1 cellular context compared by ENCODE assay signal in the genomic region with DNA sequence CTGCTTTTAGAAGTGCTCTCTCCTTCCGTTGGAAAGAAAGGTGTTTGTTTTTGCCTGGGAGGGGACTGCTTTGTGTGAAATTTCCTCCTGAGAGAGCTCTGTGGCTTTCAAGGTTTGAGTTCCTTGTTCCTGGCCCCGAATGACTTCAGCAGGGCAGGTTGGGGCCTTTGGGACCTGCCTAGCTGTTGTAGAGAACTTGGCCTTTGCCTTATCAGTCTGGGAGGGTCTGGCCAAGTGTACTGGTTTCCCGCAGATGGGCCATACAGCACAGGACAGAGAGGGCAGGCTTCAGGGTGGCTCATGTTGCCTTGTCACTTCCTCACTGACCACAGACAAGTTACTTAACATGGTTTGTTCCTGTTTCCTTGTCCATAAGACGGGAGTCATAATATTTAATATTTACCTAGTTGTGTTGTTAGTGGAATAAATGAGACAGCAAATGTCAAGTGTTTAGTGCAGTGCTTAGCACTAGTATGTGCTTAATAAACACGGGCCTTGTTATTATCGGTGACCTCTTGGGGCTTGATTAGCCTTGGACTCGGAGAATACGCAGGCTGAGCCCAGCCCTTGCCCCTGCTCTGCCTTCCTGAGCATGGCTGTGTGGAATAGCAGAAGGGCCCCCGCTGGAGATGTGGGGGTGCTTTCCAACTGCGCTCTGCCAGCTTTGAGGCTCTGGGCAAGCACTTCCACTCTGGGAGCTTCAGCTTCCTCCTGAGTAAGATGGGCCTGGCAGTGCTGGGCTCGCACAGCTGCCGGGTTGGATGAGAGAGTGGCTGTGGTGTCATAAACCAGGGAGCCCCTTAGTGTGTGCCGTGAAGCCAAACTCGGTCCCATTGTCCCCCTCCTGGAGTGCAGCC.
TF ChIP-seq lines count a peak whose summit lies in the region.

No MANE protein-coding gene starts in this region.

TF ChIP-seq in K562, 482 proteins besides CTCF, POLR2A, EP300 and RAD21 (continued from another document and continues in another):
- TF ChIP-seq, protein P1, sequence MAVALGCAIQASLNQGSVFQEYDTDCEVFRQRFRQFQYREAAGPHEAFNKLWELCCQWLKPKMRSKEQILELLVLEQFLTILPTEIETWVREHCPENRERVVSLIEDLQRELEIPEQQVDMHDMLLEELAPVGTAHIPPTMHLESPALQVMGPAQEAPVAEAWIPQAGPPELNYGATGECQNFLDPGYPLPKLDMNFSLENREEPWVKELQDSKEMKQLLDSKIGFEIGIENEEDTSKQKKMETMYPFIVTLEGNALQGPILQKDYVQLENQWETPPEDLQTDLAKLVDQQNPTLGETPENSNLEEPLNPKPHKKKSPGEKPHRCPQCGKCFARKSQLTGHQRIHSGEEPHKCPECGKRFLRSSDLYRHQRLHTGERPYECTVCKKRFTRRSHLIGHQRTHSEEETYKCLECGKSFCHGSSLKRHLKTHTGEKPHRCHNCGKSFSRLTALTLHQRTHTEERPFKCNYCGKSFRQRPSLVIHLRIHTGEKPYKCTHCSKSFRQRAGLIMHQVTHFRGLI (CRISPR knock-in tag; IDR thresholded peaks at IDR 0.05) = no peak
- TF ChIP-seq FOSL1 (tag; conservative IDR thresholded peaks at IDR 0.05) (peak; percentile 49; the same call in 1 of the 2 replicates), RBFOX2 (IDR thresholded peaks at IDR 0.05; ENCODE audit: low read depth, low read length) (no peak), BMI1 (IDR thresholded peaks at IDR 0.05; ENCODE audit: low read length) (no peak), ZKSCAN1 (IDR thresholded peaks at IDR 0.05; ENCODE audit: low read depth, low read length) (no peak; the same call in 1 of the 2 replicates), ZNF41 (CRISPR knock-in tag; conservative IDR thresholded peaks at IDR 0.05) (no peak), RFX1 (IDR thresholded peaks at IDR 0.05) (no peak), HMG20B (CRISPR knock-in tag; IDR thresholded peaks at IDR 0.05) (no peak), GABPA (tag; conservative IDR thresholded peaks at IDR 0.05; ENCODE audit: low read depth) (peak; percentile 68), KLF1 (tag; IDR thresholded peaks at IDR 0.05) (no peak), RBM15 (IDR thresholded peaks at IDR 0.05; ENCODE audit: insufficient read depth, low read length) (no peak), BACH1 (tag; IDR thresholded peaks at IDR 0.05) (no peak), HLTF (IDR thresholded peaks at IDR 0.05) (no peak), TRIM24 (IDR thresholded peaks at IDR 0.05) (0 out of 4 replicates have a peak, but pooled peaks of 1 of the 2 experiments have one; percentile 15), CBFA2T3 (IDR thresholded peaks at IDR 0.05) (peak; percentile 74), XRCC4 (IDR thresholded peaks at IDR 0.05; ENCODE audit: extremely low read depth, insufficient read depth, insufficient read length) (no peak), NRF1 (conservative IDR thresholded peaks at IDR 0.05 in 1 of 2, IDR thresholded peaks at IDR 0.05 in 1 of 2) (peak; percentile 9 to 23; a peak in 1 of 4 replicates), FOXA3 (CRISPR knock-in tag; conservative IDR thresholded peaks at IDR 0.05 in 1 of 2, IDR thresholded peaks at IDR 0.05 in 1 of 2) (peak in 1 of 2 experiments; percentile 51; a peak in 1 of 4 replicates), RHOXF2B (CRISPR knock-in tag; conservative IDR thresholded peaks at IDR 0.05) (no peak), TFAM (CRISPR knock-in tag; conservative IDR thresholded peaks at IDR 0.05) (no peak), SIN3B (IDR thresholded peaks at IDR 0.05; ENCODE audit: low read depth) (no peak), ZNF263 (CRISPR knock-in tag; IDR thresholded peaks at IDR 0.05; ENCODE audit: borderline replicate concordance) (no peak), STAG1 (CRISPR knock-in tag; IDR thresholded peaks at IDR 0.05; ENCODE audit: borderline replicate concordance) (no peak), ZNF699 (CRISPR knock-in tag; IDR thresholded peaks at IDR 0.05; ENCODE audit: insufficient replicate concordance) (no peak), TSC22D4 (tag; IDR thresholded peaks at IDR 0.05) (no peak), EWSR1 (IDR thresholded peaks at IDR 0.05; ENCODE audit: borderline replicate concordance, low read depth, partially characterized antibody) (no peak), NELFE (IDR thresholded peaks at IDR 0.05; ENCODE audit: insufficient read depth, insufficient read length) (no peak), ZC3H4 (CRISPR knock-in tag; IDR thresholded peaks at IDR 0.05; ENCODE audit: borderline replicate concordance) (no peak), CHD2 (IDR thresholded peaks at IDR 0.05; ENCODE audit: low read depth, low read length) (no peak), ZNF217 (CRISPR knock-in tag; IDR thresholded peaks at IDR 0.05) (no peak), POLR3G (IDR thresholded peaks at IDR 0.05; ENCODE audit: extremely low read depth, insufficient read length, insufficient replicate concordance) (no peak), KDM2B (CRISPR knock-in tag; IDR thresholded peaks at IDR 0.05) (no peak), ZNF75A (CRISPR knock-in tag; IDR thresholded peaks at IDR 0.05) (no peak), HSF4 (CRISPR knock-in tag; IDR thresholded peaks at IDR 0.05; ENCODE audit: borderline replicate concordance) (no peak), ZNF764 (CRISPR knock-in tag; IDR thresholded peaks at IDR 0.05; ENCODE audit: low read depth) (no peak), JUNB (CRISPR knock-in tag; conservative IDR thresholded peaks at IDR 0.05) (no peak)
- TF ChIP-seq, protein P2, sequence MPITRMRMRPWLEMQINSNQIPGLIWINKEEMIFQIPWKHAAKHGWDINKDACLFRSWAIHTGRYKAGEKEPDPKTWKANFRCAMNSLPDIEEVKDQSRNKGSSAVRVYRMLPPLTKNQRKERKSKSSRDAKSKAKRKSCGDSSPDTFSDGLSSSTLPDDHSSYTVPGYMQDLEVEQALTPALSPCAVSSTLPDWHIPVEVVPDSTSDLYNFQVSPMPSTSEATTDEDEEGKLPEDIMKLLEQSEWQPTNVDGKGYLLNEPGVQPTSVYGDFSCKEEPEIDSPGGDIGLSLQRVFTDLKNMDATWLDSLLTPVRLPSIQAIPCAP (CRISPR knock-in tag; IDR thresholded peaks at IDR 0.05; ENCODE audit: borderline replicate concordance) = no peak
- TF ChIP-seq, protein P3, sequence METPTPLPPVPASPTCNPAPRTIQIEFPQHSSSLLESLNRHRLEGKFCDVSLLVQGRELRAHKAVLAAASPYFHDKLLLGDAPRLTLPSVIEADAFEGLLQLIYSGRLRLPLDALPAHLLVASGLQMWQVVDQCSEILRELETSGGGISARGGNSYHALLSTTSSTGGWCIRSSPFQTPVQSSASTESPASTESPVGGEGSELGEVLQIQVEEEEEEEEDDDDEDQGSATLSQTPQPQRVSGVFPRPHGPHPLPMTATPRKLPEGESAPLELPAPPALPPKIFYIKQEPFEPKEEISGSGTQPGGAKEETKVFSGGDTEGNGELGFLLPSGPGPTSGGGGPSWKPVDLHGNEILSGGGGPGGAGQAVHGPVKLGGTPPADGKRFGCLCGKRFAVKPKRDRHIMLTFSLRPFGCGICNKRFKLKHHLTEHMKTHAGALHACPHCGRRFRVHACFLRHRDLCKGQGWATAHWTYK (CRISPR knock-in tag; IDR thresholded peaks at IDR 0.05) = no peak
- TF ChIP-seq, protein P4, sequence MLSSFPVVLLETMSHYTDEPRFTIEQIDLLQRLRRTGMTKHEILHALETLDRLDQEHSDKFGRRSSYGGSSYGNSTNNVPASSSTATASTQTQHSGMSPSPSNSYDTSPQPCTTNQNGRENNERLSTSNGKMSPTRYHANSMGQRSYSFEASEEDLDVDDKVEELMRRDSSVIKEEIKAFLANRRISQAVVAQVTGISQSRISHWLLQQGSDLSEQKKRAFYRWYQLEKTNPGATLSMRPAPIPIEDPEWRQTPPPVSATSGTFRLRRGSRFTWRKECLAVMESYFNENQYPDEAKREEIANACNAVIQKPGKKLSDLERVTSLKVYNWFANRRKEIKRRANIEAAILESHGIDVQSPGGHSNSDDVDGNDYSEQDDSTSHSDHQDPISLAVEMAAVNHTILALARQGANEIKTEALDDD (IDR thresholded peaks at IDR 0.05) = peak; percentile 86
- TF ChIP-seq, protein P5, sequence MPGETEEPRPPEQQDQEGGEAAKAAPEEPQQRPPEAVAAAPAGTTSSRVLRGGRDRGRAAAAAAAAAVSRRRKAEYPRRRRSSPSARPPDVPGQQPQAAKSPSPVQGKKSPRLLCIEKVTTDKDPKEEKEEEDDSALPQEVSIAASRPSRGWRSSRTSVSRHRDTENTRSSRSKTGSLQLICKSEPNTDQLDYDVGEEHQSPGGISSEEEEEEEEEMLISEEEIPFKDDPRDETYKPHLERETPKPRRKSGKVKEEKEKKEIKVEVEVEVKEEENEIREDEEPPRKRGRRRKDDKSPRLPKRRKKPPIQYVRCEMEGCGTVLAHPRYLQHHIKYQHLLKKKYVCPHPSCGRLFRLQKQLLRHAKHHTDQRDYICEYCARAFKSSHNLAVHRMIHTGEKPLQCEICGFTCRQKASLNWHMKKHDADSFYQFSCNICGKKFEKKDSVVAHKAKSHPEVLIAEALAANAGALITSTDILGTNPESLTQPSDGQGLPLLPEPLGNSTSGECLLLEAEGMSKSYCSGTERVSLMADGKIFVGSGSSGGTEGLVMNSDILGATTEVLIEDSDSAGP (CRISPR knock-in tag; IDR thresholded peaks at IDR 0.05) = no peak
- TF ChIP-seq, protein P6, sequence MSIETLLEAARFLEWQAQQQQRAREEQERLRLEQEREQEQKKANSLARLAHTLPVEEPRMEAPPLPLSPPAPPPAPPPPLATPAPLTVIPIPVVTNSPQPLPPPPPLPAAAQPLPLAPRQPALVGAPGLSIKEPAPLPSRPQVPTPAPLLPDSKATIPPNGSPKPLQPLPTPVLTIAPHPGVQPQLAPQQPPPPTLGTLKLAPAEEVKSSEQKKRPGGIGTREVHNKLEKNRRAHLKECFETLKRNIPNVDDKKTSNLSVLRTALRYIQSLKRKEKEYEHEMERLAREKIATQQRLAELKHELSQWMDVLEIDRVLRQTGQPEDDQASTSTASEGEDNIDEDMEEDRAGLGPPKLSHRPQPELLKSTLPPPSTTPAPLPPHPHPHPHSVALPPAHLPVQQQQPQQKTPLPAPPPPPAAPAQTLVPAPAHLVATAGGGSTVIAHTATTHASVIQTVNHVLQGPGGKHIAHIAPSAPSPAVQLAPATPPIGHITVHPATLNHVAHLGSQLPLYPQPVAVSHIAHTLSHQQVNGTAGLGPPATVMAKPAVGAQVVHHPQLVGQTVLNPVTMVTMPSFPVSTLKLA (conservative IDR thresholded peaks at IDR 0.05) = peak in 1 of 2 experiments; percentile 46; a peak in 1 of 4 replicates
- TF ChIP-seq, protein P7, sequence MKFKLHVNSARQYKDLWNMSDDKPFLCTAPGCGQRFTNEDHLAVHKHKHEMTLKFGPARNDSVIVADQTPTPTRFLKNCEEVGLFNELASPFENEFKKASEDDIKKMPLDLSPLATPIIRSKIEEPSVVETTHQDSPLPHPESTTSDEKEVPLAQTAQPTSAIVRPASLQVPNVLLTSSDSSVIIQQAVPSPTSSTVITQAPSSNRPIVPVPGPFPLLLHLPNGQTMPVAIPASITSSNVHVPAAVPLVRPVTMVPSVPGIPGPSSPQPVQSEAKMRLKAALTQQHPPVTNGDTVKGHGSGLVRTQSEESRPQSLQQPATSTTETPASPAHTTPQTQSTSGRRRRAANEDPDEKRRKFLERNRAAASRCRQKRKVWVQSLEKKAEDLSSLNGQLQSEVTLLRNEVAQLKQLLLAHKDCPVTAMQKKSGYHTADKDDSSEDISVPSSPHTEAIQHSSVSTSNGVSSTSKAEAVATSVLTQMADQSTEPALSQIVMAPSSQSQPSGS (CRISPR knock-in tag; IDR thresholded peaks at IDR 0.05) = no peak
- TF ChIP-seq, protein P8, sequence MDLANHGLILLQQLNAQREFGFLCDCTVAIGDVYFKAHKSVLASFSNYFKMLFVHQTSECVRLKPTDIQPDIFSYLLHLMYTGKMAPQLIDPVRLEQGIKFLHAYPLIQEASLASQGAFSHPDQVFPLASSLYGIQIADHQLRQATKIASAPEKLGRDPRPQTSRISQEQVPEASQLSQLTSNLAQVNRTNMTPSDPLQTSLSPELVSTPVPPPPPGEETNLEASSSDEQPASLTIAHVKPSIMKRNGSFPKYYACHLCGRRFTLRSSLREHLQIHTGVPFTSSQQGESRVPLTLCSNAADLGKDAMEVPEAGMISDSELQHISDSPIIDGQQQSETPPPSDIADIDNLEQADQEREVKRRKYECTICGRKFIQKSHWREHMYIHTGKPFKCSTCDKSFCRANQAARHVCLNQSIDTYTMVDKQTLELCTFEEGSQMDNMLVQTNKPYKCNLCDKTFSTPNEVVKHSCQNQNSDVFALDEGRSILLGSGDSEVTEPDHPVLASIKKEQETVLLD (IDR thresholded peaks at IDR 0.05) = no peak
- TF ChIP-seq, protein P9, sequence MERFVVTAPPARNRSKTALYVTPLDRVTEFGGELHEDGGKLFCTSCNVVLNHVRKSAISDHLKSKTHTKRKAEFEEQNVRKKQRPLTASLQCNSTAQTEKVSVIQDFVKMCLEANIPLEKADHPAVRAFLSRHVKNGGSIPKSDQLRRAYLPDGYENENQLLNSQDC (CRISPR knock-in tag; IDR thresholded peaks at IDR 0.05) = no peak
- TF ChIP-seq, protein P10, sequence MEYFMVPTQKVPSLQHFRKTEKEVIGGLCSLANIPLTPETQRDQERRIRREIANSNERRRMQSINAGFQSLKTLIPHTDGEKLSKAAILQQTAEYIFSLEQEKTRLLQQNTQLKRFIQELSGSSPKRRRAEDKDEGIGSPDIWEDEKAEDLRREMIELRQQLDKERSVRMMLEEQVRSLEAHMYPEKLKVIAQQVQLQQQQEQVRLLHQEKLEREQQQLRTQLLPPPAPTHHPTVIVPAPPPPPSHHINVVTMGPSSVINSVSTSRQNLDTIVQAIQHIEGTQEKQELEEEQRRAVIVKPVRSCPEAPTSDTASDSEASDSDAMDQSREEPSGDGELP (CRISPR knock-in tag; IDR thresholded peaks at IDR 0.05; ENCODE audit: borderline replicate concordance) = peak; percentile 51; the same call in 1 of the 2 replicates
- TF ChIP-seq, protein P11, sequence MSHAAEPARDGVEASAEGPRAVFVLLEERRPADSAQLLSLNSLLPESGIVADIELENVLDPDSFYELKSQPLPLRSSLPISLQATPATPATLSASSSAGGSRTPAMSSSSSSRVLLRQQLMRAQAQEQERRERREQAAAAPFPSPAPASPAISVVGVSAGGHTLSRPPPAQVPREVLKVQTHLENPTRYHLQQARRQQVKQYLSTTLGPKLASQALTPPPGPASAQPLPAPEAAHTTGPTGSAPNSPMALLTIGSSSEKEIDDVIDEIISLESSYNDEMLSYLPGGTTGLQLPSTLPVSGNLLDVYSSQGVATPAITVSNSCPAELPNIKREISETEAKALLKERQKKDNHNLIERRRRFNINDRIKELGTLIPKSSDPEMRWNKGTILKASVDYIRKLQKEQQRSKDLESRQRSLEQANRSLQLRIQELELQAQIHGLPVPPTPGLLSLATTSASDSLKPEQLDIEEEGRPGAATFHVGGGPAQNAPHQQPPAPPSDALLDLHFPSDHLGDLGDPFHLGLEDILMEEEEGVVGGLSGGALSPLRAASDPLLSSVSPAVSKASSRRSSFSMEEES (CRISPR knock-in tag; IDR thresholded peaks at IDR 0.05) = no peak
